In the genomic region with DNA sequence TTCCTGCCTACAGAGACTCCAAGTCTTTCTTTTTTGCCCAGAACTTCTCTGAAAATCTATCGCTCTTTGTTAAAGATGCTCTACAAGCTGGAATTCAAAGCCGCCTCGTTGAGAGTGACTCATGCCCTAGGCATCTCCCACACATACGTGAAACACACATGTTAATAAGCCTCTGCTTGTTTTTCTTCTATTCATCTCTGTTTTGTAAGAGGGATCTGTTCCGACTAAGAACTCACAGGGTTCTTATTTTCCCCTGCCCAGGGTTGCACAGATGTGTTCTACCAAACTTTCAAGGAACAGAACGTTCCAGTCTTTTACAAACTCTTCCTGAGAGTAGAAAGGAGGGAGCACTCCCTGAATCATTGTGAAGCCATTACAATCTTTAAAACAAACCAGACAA, we compare ENCODE assay signal across 11 cellular contexts. TPM values are rescaled to one million over a fixed set of nuclear protein-coding genes. Genes with fewer than 3 reads are reported as not detected.
DNase-seq lines count a peak whose midpoint lies in the region; ATAC-seq and TF ChIP-seq lines count a peak whose summit lies in the region.
"Had no signal": no experiment of that assay in that cellular context is flagged by ENCODE, and none has a peak within 500 bp of the region (broad histone marks: within the 10 kb centered on the region; RNA-seq: fewer than 3 reads in every experiment).

No MANE protein-coding gene starts in this region.

- in situ Hi-C loops in SK-MEL-5 (cut with HindIII; ENCODE audit: low pct_unique_long_range_greater_than_20kb, low sequenced_read_pairs), result no loop called here

- CTCF ChIA-PET in HEK293T (lab: Yijun Ruan, JAX), result no interaction called here

- ATAC-seq in foreskin keratinocyte (peak; percentile 84), HG02571 (IDR thresholded peaks at IDR 0.05; ENCODE audit: unreplicated experiment) (no peak), GM19023 (IDR thresholded peaks at IDR 0.05; ENCODE audit: unreplicated experiment) (no peak), HG02938 (IDR thresholded peaks at IDR 0.05; ENCODE audit: unreplicated experiment) (no peak)

- peak; percentile 79 for DNase-seq in EL
- DNase-seq in SK-MEL-5 (ENCODE audit: low read depth, low spot score), result peak; percentile 63
- peak; percentile 78 to 93 for DNase-seq in foreskin keratinocyte
- peak; percentile 81 for DNase-seq in putamen (ENCODE audit: low spot score)
- no peak for DNase-seq in HEK293T (ENCODE audit: extremely low spot score)
- DNase-seq: activated B cell treated with CpG ODN at 0.5 μM for 24 hours, NCI-H2029 had no signal

- no peaks in the 10 kb centered on the region for H3K27me3 ChIP-seq in foreskin keratinocyte
- H3K27me3 ChIP-seq: cardiac muscle cell had no signal

- no peak for TF ChIP-seq CTCF in foreskin keratinocyte (conservative IDR thresholded peaks at IDR 0.05)

- H3K27ac ChIP-seq in foreskin keratinocyte, result peak overlapping the region; percentile 52
- H3K27ac ChIP-seq: cardiac muscle cell had no signal

- H3K4me1 ChIP-seq in foreskin keratinocyte, result peaks cover 12% of the 10 kb centered on the region

- POLR2A ChIA-PET in HEK293T (lab: Yijun Ruan, JAX), result no interaction called here

TF ChIP-seq in HEK293T, 16 proteins besides CTCF, POLR2A, EP300 and RAD21:
- no peak for TF ChIP-seq SUZ12 (IDR thresholded peaks at IDR 0.05)
- no peak for TF ChIP-seq FOXM1 (IDR thresholded peaks at IDR 0.05; ENCODE audit: borderline replicate concordance)
- no peak for TF ChIP-seq LEF1 (IDR thresholded peaks at IDR 0.05; ENCODE audit: borderline replicate concordance)
- TF ChIP-seq BHLHE40 (IDR thresholded peaks at IDR 0.05; ENCODE audit: borderline replicate concordance), result no peak
- TF ChIP-seq ELF4 (IDR thresholded peaks at IDR 0.05), result no peak
- no peak for TF ChIP-seq FOXK2 (IDR thresholded peaks at IDR 0.05)
- TF ChIP-seq FOXA1 (IDR thresholded peaks at IDR 0.05), result no peak
- TF ChIP-seq, protein P1, sequence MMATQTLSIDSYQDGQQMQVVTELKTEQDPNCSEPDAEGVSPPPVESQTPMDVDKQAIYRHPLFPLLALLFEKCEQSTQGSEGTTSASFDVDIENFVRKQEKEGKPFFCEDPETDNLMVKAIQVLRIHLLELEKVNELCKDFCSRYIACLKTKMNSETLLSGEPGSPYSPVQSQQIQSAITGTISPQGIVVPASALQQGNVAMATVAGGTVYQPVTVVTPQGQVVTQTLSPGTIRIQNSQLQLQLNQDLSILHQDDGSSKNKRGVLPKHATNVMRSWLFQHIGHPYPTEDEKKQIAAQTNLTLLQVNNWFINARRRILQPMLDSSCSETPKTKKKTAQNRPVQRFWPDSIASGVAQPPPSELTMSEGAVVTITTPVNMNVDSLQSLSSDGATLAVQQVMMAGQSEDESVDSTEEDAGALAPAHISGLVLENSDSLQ (IDR thresholded peaks at IDR 0.05), result no peak
- TF ChIP-seq CTBP1 (IDR thresholded peaks at IDR 0.05; ENCODE audit: borderline replicate concordance), result no peak

RNA-seq across cellular contexts. Expression of a gene that starts 55.5 kb away (rescaled TPM):
- 11.1 and 12.8 TPM in 2 replicates for total RNA-seq in SK-MEL-5 (2014; rRNA removed; shearing (Covaris generic))
- 11.5 and 20.1 TPM in 2 replicates for polyA plus RNA-seq in SK-MEL-5 (2015; cell fraction: cytosol; rRNA removed)
- polyA plus RNA-seq in SK-MEL-5 (2015; cell fraction: nucleus; rRNA removed), result 11.2 and 19.3 TPM in 2 replicates
- total RNA-seq in foreskin keratinocyte, result 16.2 and 16.7 TPM in 2 replicates
- polyA plus RNA-seq in foreskin keratinocyte, result 8.8 and 10.6 TPM in 2 replicates
